Comparison of ENCODE assay signal across 10 cellular contexts in the genomic region with DNA sequence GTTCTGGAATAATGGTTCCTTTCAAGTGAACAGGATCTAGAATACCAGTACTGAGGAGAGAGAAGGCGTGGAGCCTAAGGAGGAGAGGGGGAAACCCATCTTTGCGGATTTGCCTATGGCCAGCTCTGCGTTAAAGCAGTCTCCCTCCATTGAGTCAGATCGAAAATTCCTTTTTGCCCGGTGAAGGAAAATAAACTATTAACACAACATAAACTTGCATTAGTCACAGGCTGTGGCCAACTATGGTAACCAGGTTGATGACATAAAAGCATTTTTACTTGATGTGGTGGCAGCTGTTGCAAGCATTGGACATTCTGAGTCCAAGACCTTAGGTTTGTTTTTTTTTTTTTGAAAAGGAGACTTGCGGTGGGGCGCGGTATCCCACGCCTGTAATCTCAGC. TPM values are rescaled to one million over a fixed set of nuclear protein-coding genes. Genes with fewer than 3 reads are reported as not detected.
DNase-seq lines count a peak whose midpoint lies in the region; TF ChIP-seq lines count a peak whose summit lies in the region.
"Had no signal": no experiment of that assay in that cellular context is flagged by ENCODE, and none has a peak within 500 bp of the region (broad histone marks: within the 10 kb centered on the region; RNA-seq: fewer than 3 reads in every experiment).

No MANE protein-coding gene starts in this region.

- H3K27ac ChIP-seq in OCI-LY3 (ENCODE audit: low read length): no peak overlapping the region
- H3K27ac ChIP-seq: Peyer's patch had no signal

- no peak overlapping the region for H3K4me3 ChIP-seq in OCI-LY3 (ENCODE audit: low read length)
- no peak overlapping the region for H3K4me3 ChIP-seq in choroid plexus epithelial cell (ENCODE audit: low read depth, low read length)
- H3K4me3 ChIP-seq: Peyer's patch had no signal

- peak overlapping the region; percentile 20 for H3K4me2 ChIP-seq in OCI-LY3 (ENCODE audit: low read length)

- DNase-seq in GM04503 (ENCODE audit: low read depth): peak; percentile 71
- peak; percentile 90 for DNase-seq in choroid plexus epithelial cell (ENCODE audit: low read depth)
- DNase-seq in renal cortical epithelial cell (ENCODE audit: low read depth): peak; percentile 99
- no peak for DNase-seq in anterior cingulate cortex (lab: John Stamatoyannopoulos, UW)
- DNase-seq in epidermal melanocyte (ENCODE audit: insufficient read length, low spot score): no peak
- no peak for DNase-seq in KBM-7
- DNase-seq: amygdala, Peyer's patch had no signal

- no peak overlapping the region for H2AFZ ChIP-seq in OCI-LY3 (ENCODE audit: low read depth, low read length)

- H3K27me3 ChIP-seq in OCI-LY3 (ENCODE audit: low read depth, low read length): no peaks in the 10 kb centered on the region
- H3K27me3 ChIP-seq: Peyer's patch had no signal

- H3K36me3 ChIP-seq in OCI-LY3 (replicated peaks; ENCODE audit: low read depth, low read length): peaks cover 49% of the 10 kb centered on the region

- TF ChIP-seq CTCF in OCI-LY3 (IDR thresholded peaks at IDR 0.05; ENCODE audit: low read depth, low read length) (no peak), choroid plexus epithelial cell (conservative IDR thresholded peaks at IDR 0.05; ENCODE audit: low read depth, low read length) (no peak)

- no peaks in the 10 kb centered on the region for H3K79me2 ChIP-seq in OCI-LY3 (ENCODE audit: low read length)

- H3K9ac ChIP-seq in OCI-LY3 (ENCODE audit: low read length): no peak overlapping the region

- in situ Hi-C loops in KBM-7 (cut with MboI; ENCODE audit: low pct_unique_long_range_greater_than_20kb, low sequenced_read_pairs): no loop called here

- no peaks in the 10 kb centered on the region for H3K9me3 ChIP-seq in OCI-LY3 (ENCODE audit: insufficient read depth, low read length)
- H3K9me3 ChIP-seq: Peyer's patch had no signal

- peaks cover 8% of the 10 kb centered on the region for H3K4me1 ChIP-seq in OCI-LY3 (ENCODE audit: low read length)

- H4K20me1 ChIP-seq in OCI-LY3 (ENCODE audit: insufficient read depth, low read length): peaks cover 18% of the 10 kb centered on the region

RNA-seq across cellular contexts. Expression of a gene that starts 8.9 kb away (rescaled TPM):
- 76.2 and 146 TPM in 2 replicates for total RNA-seq in renal cortical epithelial cell

RNA-seq across cellular contexts. Expression of a gene that starts 16.7 kb away (rescaled TPM):
- total RNA-seq in renal cortical epithelial cell: 0.40 TPM in 1 of 2 replicates, not detected in the other

RNA-seq across cellular contexts. Expression of a gene that starts 44.0 kb away (rescaled TPM):
- total RNA-seq in renal cortical epithelial cell: not detected in 2 replicates
- total RNA-seq: subcutaneous adipose tissue had no signal

Comparison
In these comparisons a context has a peak if more than half of its experiments do, and no peak if none do; other contexts are left out.
1. DNase-seq: peak in GM04503 (single experiment), choroid plexus epithelial cell (single experiment) and renal cortical epithelial cell (single experiment); none in anterior cingulate cortex (0 of 58), epidermal melanocyte (single experiment) and KBM-7 (single experiment).